1 cellular context compared by ENCODE assay signal in the genomic region with DNA sequence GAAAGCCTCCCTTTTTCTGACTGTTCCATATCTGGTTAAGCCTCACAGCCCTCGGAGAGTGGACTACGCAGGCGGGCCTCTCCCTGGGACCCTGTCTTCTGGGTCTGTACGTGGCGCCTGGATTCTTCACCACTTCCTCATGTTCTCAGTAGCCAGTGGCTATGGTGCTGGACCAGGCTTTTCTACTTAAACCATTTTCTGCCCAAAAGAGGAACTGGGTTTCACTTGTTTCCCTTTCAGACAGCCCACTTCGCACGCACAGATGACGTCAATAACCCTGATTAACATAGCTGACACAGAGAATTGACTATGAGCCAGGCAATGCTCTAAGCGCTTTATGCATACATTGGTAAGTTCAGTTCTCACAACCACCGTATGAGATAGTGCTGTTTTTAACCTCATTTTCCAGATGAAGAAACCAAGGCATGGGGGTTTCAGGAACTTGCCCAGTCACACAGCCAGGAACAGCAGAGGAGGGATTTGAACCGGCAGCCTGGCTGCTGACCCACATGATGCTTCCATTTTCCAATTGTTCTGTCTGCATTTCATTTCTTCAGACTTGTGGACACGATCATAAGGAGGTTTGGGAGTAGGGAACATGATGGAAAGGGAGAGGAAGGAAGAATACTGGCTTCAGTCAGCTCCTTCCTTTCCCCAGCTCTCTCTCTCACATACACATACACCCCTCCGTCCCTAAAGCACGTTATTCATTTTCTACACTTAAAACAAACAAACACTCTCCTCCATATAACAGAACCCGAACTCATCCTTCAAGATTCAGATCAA.
TF ChIP-seq lines count a peak whose summit lies in the region.

No MANE protein-coding gene starts in this region.

TF ChIP-seq in K562, 482 proteins besides CTCF, POLR2A, EP300 and RAD21 (continued from another document and continues in another):
- TF ChIP-seq, protein P1, sequence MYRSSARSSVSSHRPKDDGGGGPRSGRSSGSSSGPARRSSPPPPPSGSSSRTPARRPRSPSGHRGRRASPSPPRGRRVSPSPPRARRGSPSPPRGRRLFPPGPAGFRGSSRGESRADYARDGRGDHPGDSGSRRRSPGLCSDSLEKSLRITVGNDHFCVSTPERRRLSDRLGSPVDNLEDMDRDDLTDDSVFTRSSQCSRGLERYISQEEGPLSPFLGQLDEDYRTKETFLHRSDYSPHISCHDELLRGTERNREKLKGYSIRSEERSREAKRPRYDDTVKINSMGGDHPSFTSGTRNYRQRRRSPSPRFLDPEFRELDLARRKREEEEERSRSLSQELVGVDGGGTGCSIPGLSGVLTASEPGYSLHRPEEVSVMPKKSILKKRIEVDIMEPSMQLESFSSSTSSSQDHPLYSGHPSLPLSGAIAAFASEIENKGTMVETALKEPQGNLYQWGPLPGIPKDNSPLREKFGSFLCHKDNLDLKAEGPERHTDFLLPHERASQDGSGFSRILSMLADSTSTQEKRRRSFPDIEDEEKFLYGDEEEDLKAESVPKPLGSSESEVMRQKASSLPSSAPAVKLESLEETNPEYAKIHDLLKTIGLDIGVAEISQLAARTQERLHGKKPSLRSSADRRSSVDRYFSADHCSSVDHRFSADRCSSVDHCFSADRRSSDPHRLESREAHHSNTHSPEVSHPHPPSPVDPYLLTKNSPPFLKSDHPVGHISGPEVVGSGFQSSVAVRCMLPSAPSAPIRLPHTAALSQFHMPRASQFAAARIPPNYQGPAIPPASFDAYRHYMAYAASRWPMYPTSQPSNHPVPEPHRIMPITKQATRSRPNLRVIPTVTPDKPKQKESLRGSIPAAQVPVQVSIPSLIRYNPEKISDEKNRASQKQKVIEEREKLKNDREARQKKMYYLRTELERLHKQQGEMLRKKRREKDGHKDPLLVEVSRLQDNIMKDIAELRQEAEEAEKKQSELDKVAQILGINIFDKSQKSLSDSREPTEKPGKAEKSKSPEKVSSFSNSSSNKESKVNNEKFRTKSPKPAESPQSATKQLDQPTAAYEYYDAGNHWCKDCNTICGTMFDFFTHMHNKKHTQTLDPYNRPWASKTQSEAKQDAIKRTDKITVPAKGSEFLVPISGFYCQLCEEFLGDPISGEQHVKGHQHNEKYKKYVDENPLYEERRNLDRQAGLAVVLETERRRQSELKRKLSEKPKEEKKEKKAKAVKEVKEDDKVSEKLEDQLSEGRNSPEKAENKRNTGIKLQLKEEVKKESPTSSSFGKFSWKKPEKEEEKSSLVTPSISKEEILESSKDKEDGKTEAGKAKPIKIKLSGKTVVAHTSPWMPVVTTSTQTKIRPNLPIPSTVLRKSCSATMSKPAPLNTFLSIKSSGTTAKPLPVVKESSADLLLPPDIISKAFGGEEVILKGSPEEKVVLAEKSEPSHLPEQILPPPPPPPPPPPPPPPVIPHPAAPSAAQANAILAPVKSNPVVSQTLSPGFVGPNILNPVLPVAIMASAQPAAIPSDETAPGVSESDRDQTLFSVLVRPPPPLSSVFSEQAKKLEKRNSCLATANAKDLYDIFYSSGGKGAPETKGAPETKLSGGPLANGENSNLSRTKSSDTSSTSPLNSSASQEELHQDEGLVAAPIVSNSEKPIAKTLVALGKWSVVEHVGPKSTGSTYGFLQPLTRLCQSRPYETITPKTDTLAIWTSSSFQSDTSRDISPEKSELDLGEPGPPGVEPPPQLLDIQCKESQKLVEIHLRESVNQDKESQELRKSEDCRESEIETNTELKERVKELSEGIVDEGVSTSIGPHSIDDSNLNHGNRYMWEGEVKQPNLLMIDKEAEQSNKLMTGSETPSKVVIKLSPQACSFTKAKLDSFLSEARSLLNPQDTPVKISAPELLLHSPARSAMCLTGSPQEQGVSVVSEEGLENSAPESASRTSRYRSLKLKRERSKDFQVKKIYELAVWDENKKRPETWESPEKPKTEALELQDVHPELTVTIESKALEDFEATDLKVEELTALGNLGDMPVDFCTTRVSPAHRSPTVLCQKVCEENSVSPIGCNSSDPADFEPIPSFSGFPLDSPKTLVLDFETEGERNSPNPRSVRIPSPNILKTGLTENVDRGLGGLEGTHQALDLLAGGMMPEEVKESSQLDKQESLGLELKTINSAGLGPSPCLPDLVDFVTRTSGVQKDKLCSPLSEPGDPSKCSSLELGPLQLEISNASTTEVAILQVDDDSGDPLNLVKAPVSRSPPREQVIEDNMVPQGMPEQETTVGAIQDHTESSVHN (IDR thresholded peaks at IDR 0.05; ENCODE audit: borderline replicate concordance in 1 of 2, low read depth in 1 of 2), result no peak
- TF ChIP-seq HCFC1 (IDR thresholded peaks at IDR 0.05; ENCODE audit: low read depth, low read length), result no peak
- TF ChIP-seq, protein P2, sequence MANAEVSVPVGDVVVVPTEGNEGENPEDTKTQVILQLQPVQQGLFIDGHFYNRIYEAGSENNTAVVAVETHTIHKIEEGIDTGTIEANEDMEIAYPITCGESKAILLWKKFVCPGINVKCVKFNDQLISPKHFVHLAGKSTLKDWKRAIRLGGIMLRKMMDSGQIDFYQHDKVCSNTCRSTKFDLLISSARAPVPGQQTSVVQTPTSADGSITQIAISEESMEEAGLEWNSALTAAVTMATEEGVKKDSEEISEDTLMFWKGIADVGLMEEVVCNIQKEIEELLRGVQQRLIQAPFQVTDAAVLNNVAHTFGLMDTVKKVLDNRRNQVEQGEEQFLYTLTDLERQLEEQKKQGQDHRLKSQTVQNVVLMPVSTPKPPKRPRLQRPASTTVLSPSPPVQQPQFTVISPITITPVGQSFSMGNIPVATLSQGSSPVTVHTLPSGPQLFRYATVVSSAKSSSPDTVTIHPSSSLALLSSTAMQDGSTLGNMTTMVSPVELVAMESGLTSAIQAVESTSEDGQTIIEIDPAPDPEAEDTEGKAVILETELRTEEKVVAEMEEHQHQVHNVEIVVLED (CRISPR knock-in tag; IDR thresholded peaks at IDR 0.05), result no peak
- TF ChIP-seq ZNF324 (CRISPR knock-in tag; IDR thresholded peaks at IDR 0.05), result no peak
- peak; percentile 29; the same call in 1 of the 2 replicates for TF ChIP-seq ZNF316 (IDR thresholded peaks at IDR 0.05)
- no peak for TF ChIP-seq ARID2 (IDR thresholded peaks at IDR 0.05)
- TF ChIP-seq C11orf30 (IDR thresholded peaks at IDR 0.05; ENCODE audit: low read depth), result peak; percentile 46
- no peak for TF ChIP-seq ZFP30 (CRISPR knock-in tag; IDR thresholded peaks at IDR 0.05; ENCODE audit: borderline replicate concordance)
- peak; percentile 80; the same call in 1 of the 2 replicates for TF ChIP-seq FOXK1 (CRISPR knock-in tag; IDR thresholded peaks at IDR 0.05; ENCODE audit: borderline replicate concordance)
- TF ChIP-seq YY1 (IDR thresholded peaks at IDR 0.05; ENCODE audit: borderline replicate concordance in 1 of 3, control insufficient read depth in 1 of 3, extremely low read depth in 1 of 3, insufficient read depth in 3 of 3, insufficient read length in 1 of 3, insufficient replicate concordance in 2 of 3, low read depth in 1 of 3, low read length in 2 of 3), result peak in 1 of 3 experiments; percentile 15
- TF ChIP-seq OTX1 (CRISPR knock-in tag; IDR thresholded peaks at IDR 0.05), result 0 out of 2 replicates have a peak, but pooled peaks have one; percentile 25
- no peak for TF ChIP-seq KLF10 (CRISPR knock-in tag; IDR thresholded peaks at IDR 0.05)
- TF ChIP-seq TRIM24 (IDR thresholded peaks at IDR 0.05), result no peak
- TF ChIP-seq CAMTA2 (CRISPR knock-in tag; conservative IDR thresholded peaks at IDR 0.05), result no peak
- TF ChIP-seq, protein P3, sequence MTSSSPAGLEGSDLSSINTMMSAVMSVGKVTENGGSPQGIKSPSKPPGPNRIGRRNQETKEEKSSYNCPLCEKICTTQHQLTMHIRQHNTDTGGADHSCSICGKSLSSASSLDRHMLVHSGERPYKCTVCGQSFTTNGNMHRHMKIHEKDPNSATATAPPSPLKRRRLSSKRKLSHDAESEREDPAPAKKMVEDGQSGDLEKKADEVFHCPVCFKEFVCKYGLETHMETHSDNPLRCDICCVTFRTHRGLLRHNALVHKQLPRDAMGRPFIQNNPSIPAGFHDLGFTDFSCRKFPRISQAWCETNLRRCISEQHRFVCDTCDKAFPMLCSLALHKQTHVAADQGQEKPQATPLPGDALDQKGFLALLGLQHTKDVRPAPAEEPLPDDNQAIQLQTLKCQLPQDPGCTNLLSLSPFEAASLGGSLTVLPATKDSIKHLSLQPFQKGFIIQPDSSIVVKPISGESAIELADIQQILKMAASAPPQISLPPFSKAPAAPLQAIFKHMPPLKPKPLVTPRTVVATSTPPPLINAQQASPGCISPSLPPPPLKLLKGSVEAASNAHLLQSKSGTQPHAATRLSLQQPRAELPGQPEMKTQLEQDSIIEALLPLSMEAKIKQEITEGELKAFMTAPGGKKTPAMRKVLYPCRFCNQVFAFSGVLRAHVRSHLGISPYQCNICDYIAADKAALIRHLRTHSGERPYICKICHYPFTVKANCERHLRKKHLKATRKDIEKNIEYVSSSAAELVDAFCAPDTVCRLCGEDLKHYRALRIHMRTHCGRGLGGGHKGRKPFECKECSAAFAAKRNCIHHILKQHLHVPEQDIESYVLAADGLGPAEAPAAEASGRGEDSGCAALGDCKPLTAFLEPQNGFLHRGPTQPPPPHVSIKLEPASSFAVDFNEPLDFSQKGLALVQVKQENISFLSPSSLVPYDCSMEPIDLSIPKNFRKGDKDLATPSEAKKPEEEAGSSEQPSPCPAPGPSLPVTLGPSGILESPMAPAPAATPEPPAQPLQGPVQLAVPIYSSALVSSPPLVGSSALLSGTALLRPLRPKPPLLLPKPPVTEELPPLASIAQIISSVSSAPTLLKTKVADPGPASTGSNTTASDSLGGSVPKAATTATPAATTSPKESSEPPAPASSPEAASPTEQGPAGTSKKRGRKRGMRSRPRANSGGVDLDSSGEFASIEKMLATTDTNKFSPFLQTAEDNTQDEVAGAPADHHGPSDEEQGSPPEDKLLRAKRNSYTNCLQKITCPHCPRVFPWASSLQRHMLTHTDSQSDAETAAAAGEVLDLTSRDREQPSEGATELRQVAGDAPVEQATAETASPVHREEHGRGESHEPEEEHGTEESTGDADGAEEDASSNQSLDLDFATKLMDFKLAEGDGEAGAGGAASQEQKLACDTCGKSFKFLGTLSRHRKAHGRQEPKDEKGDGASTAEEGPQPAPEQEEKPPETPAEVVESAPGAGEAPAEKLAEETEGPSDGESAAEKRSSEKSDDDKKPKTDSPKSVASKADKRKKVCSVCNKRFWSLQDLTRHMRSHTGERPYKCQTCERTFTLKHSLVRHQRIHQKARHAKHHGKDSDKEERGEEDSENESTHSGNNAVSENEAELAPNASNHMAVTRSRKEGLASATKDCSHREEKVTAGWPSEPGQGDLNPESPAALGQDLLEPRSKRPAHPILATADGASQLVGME (CRISPR knock-in tag; IDR thresholded peaks at IDR 0.05), result no peak
- TF ChIP-seq, protein P4, sequence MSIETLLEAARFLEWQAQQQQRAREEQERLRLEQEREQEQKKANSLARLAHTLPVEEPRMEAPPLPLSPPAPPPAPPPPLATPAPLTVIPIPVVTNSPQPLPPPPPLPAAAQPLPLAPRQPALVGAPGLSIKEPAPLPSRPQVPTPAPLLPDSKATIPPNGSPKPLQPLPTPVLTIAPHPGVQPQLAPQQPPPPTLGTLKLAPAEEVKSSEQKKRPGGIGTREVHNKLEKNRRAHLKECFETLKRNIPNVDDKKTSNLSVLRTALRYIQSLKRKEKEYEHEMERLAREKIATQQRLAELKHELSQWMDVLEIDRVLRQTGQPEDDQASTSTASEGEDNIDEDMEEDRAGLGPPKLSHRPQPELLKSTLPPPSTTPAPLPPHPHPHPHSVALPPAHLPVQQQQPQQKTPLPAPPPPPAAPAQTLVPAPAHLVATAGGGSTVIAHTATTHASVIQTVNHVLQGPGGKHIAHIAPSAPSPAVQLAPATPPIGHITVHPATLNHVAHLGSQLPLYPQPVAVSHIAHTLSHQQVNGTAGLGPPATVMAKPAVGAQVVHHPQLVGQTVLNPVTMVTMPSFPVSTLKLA (conservative IDR thresholded peaks at IDR 0.05), result 0 out of 4 replicates have a peak, but pooled peaks of 1 of the 2 experiments have one; percentile 14
- peak; percentile 67; the same call in 1 of the 2 replicates for TF ChIP-seq JUND (IDR thresholded peaks at IDR 0.05; ENCODE audit: borderline replicate concordance, low read depth, low read length)
- TF ChIP-seq JUND (tag; IDR thresholded peaks at IDR 0.05; ENCODE audit: borderline replicate concordance, low read depth, low read length), result peak; percentile 81
- TF ChIP-seq SRF (CRISPR knock-in tag; IDR thresholded peaks at IDR 0.05), result peak in 1 of 2 experiments; percentile 73; a peak in 2 of 4 replicates
- TF ChIP-seq HEY1 (CRISPR knock-in tag; IDR thresholded peaks at IDR 0.05; ENCODE audit: borderline replicate concordance), result no peak
- no peak for TF ChIP-seq PHB2 (IDR thresholded peaks at IDR 0.05; ENCODE audit: low read depth)
- TF ChIP-seq, protein P5, sequence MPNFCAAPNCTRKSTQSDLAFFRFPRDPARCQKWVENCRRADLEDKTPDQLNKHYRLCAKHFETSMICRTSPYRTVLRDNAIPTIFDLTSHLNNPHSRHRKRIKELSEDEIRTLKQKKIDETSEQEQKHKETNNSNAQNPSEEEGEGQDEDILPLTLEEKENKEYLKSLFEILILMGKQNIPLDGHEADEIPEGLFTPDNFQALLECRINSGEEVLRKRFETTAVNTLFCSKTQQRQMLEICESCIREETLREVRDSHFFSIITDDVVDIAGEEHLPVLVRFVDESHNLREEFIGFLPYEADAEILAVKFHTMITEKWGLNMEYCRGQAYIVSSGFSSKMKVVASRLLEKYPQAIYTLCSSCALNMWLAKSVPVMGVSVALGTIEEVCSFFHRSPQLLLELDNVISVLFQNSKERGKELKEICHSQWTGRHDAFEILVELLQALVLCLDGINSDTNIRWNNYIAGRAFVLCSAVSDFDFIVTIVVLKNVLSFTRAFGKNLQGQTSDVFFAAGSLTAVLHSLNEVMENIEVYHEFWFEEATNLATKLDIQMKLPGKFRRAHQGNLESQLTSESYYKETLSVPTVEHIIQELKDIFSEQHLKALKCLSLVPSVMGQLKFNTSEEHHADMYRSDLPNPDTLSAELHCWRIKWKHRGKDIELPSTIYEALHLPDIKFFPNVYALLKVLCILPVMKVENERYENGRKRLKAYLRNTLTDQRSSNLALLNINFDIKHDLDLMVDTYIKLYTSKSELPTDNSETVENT (CRISPR knock-in tag; IDR thresholded peaks at IDR 0.05), result no peak
- TF ChIP-seq SIRT6 (IDR thresholded peaks at IDR 0.05; ENCODE audit: low read depth, low read length), result no peak
- TF ChIP-seq, protein P6, sequence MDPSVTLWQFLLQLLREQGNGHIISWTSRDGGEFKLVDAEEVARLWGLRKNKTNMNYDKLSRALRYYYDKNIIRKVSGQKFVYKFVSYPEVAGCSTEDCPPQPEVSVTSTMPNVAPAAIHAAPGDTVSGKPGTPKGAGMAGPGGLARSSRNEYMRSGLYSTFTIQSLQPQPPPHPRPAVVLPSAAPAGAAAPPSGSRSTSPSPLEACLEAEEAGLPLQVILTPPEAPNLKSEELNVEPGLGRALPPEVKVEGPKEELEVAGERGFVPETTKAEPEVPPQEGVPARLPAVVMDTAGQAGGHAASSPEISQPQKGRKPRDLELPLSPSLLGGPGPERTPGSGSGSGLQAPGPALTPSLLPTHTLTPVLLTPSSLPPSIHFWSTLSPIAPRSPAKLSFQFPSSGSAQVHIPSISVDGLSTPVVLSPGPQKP (CRISPR knock-in tag; IDR thresholded peaks at IDR 0.05), result no peak
